ENCODE assay signal across 19 cellular contexts in the genomic region with DNA sequence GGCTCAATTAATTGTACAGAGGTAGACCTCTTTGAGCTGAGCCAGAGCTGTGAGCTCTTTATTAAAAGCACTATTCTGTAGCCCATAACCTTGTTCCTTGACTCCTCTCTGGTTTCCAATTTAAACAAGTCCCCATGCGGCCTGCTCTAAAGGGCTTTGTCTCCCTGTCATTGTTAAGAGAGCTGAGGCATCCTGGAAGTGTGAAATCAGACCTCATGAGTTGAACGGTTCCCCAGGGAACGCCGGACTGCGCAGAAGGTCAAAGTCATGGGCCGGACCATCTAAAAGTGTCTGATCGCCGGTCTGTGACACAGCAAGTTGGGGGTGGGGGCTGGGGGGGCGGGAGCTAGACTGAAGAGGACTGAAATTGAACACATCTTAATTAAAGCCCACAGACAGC.
DNase-seq lines count a peak whose midpoint lies in the region; ATAC-seq lines count a peak whose summit lies in the region.
"Had no signal": no experiment of that assay in that cellular context is flagged by ENCODE, and none has a peak within 500 bp of the region (broad histone marks: within the 10 kb centered on the region; RNA-seq: fewer than 3 reads in every experiment).

No MANE protein-coding gene starts in this region.

- H3K27ac ChIP-seq in right cardiac atrium (ENCODE audit: low read length), result no peak overlapping the region
- H3K27ac ChIP-seq: BLaER1 treated with 17β-estradiol and CSF1 and Interleukin-3, amounts not matched to agents 10 nM and 100 nM; KMS-11; left lung; tibial artery had no signal

- 23% methylated on average over 9 of the region's 9 CpGs for WGBS in right cardiac atrium

- no peak overlapping the region for H3K4me3 ChIP-seq in right cardiac atrium (ENCODE audit: low read length)
- H3K4me3 ChIP-seq: BLaER1 treated with 17β-estradiol and CSF1 and Interleukin-3, amounts not matched to agents 10 nM and 100 nM; left lung; tibial artery had no signal

- ATAC-seq in right cardiac atrium (peak; percentile 75 to 94), GM21717 (IDR thresholded peaks at IDR 0.05; ENCODE audit: unreplicated experiment) (no peak), HG03159 (IDR thresholded peaks at IDR 0.05; ENCODE audit: unreplicated experiment) (no peak)
- ATAC-seq: left lung; stimulated activated memory B cell treated with anti-CD40 and anti-IgM and Interleukin-4, amounts not matched to agents 10 μg/mL and 1 μg/mL and 100 μg/mL, for 72 hours had no signal

- H3K27me3 ChIP-seq in right cardiac atrium (ENCODE audit: control insufficient read depth, insufficient read depth), result no peaks in the 10 kb centered on the region
- H3K27me3 ChIP-seq: BLaER1 treated with 17β-estradiol and CSF1 and Interleukin-3, amounts not matched to agents 10 nM and 100 nM; left lung; tibial artery had no signal

- intact Hi-C loops in right cardiac atrium (cut with DNase I), result no loop called here

- H3K9me3 ChIP-seq in right cardiac atrium (ENCODE audit: control insufficient read depth, low read length), result no peaks in the 10 kb centered on the region
- H3K9me3 ChIP-seq: BLaER1 treated with 17β-estradiol and CSF1 and Interleukin-3, amounts not matched to agents 10 nM and 100 nM; left lung; tibial artery had no signal

- no peaks in the 10 kb centered on the region for H3K4me1 ChIP-seq in right cardiac atrium (ENCODE audit: control insufficient read depth, insufficient read depth, low read length)
- H3K4me1 ChIP-seq: left lung, tibial artery had no signal

- DNase-seq in NCI-H1417 (lab: John Stamatoyannopoulos, UW) (peak in 2 of 3 experiments; percentile 6 to 16), NCI-H1417 treated with DMSO at 0.1 percent for 48 hours (lab: John Stamatoyannopoulos, UW) (no peak), SK-N-DZ (ENCODE audit: low spot score) (peak; percentile 28), right cardiac atrium (peak; percentile 38 to 49 (median 47)), retina (peak; percentile 67)
- no peak for DNase-seq in NK-92 treated with Interleukin-12 subunit alpha and Interleukin-12 subunit beta, amount 100 ng/mL, for 24 hours (lab: John Stamatoyannopoulos, UW)
- DNase-seq: 8988T; activated CD4-positive, CD25-positive, alpha-beta regulatory T cell; activated CD8-positive, alpha-beta memory T cell treated with anti-CD3 and anti-CD28 coated beads for 24 hours; left lung; NCI-H1048; NCI-H446; T-helper 2 cell; tibial artery had no signal

Comparison
In these comparisons a context has a peak if more than half of its experiments do, and no peak if none do; other contexts are left out.
1. DNase-seq: peak in NCI-H1417 (2 of 3), SK-N-DZ (single experiment), right cardiac atrium (3 of 3) and retina (single experiment); none in NCI-H1417 treated with DMSO at 0.1 percent for 48 hours (single experiment) and NK-92 treated with Interleukin-12 subunit alpha and Interleukin-12 subunit beta, amount 100 ng/mL, for 24 hours (single experiment).
2. ATAC-seq: peak in right cardiac atrium (2 of 2); none in GM21717 (single experiment) and HG03159 (single experiment).